16 cellular contexts compared by ENCODE assay signal in the genomic region with DNA sequence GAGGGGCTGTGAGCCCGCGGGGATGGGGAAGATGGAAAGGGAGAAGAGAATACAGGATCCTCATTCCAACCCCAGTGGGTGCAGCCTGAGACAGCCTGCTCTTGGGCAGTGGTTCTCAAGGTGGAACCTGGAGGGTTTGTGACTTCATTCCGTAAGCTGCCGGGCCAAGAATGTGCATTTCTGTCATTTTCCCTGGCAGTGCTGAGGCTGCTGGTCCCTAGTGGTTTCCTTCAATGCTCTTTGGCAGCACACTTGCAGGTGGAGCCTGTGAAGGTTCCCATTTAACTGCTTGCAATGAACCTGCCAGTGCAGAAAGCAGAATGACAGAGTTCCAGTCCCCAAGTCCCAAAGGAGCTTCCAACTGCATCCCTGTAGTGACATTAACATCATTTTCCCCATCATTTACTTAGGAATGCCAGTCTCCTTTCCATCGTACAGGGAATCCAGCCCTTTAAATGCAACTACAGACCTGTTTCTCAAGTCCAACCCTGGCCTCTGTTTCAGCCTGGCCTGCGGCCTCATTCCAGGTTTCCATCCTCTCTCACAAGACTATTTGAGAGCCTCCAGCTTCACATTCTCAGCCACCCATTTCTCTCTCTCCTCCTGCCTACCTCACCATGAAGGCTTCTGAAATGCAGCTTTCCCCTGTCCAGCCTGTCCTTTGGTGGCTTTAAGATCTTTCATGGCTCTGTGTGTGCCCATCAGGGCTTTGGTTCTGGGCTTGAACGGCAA.
DNase-seq lines count a peak whose midpoint lies in the region; ATAC-seq and TF ChIP-seq lines count a peak whose summit lies in the region.
"Had no signal": no experiment of that assay in that cellular context is flagged by ENCODE, and none has a peak within 500 bp of the region (broad histone marks: within the 10 kb centered on the region; RNA-seq: fewer than 3 reads in every experiment).

No MANE protein-coding gene starts in this region.

- H2BK12ac ChIP-seq in neuronal stem cell (ENCODE audit: low read length), result no peak overlapping the region

- H3K79me1 ChIP-seq in neuronal stem cell (ENCODE audit: low read depth, low read length), result no peaks in the 10 kb centered on the region

- no peak overlapping the region for H3K4ac ChIP-seq in neuronal stem cell (ENCODE audit: low read length)

- no peak overlapping the region for H3K4me3 ChIP-seq in neuronal stem cell (ENCODE audit: low read length in 2 of 2)

- H3K4me2 ChIP-seq in neuronal stem cell (ENCODE audit: insufficient read depth, low read length, poor library complexity, severe bottlenecking), result no peak overlapping the region

- DNase-seq in NCI-H2171 treated with DMSO at 0.1 percent for 48 hours (lab: John Stamatoyannopoulos, UW) (peak; percentile 13), NCI-H2171 (lab: John Stamatoyannopoulos, UW) (no peak), mesenteric fat pad (ENCODE audit: low spot score) (peak; percentile 71), neuronal stem cell (ENCODE audit: low spot score) (no peak), NCI-H1105 treated with DMSO at 0.1 percent for 48 hours (lab: John Stamatoyannopoulos, UW) (no peak), omental fat pad (ENCODE audit: low spot score) (no peak), NCI-H1694 treated with DMSO at 0.1 percent for 48 hours (lab: John Stamatoyannopoulos, UW) (no peak)
- DNase-seq: CD8-positive, alpha-beta T cell; COR-L47; DMS153; DMS79 treated with DMSO at 0.1 percent for 48 hours; GF-D8; HCEC 1CT; HFFc6 had no signal

- no peak overlapping the region for H2BK15ac ChIP-seq in neuronal stem cell (ENCODE audit: low read length)

- no peak overlapping the region for H3K9ac ChIP-seq in neuronal stem cell (ENCODE audit: low read depth, low read length, poor library complexity)

- no peak overlapping the region for H3K27ac ChIP-seq in neuronal stem cell (replicated peaks; ENCODE audit: low read length)
- H3K27ac ChIP-seq: 22Rv1 had no signal

- H3K36me3 ChIP-seq in neuronal stem cell (replicated peaks in 1 of 2; ENCODE audit: control insufficient read depth in 2 of 2, insufficient read depth in 2 of 2, low read length in 2 of 2), result no peaks in the 10 kb centered on the region

- no peak overlapping the region for H2BK120ac ChIP-seq in neuronal stem cell (ENCODE audit: low read depth, low read length)

- no peaks in the 10 kb centered on the region for H3K9me3 ChIP-seq in neuronal stem cell (replicated peaks in 1 of 2; ENCODE audit: control insufficient read depth in 2 of 2, insufficient read depth in 1 of 2, low read depth in 1 of 2, low read length in 2 of 2)

- H2AFZ ChIP-seq in neuronal stem cell (ENCODE audit: low read length), result no peak overlapping the region

- H3K27me3 ChIP-seq in neuronal stem cell (ENCODE audit: control insufficient read depth in 3 of 3, insufficient read depth in 3 of 3, low read depth in 1 of 3, low read length in 3 of 3), result no peaks in the 10 kb centered on the region

- H2BK5ac ChIP-seq in neuronal stem cell (ENCODE audit: low read length), result no peak overlapping the region

- H3K4me1 ChIP-seq in neuronal stem cell (ENCODE audit: control insufficient read depth in 2 of 2, insufficient read depth in 1 of 2, low read depth in 1 of 2, low read length in 2 of 2), result peaks cover 0 to 4% of the 10 kb centered on the region in 2 donors

- H3K14ac ChIP-seq in neuronal stem cell (ENCODE audit: low read length), result no peak overlapping the region

- no peak overlapping the region for H4K91ac ChIP-seq in neuronal stem cell (ENCODE audit: low read depth, low read length, poor library complexity)

- WGBS in neuronal stem cell (ENCODE audit: extremely low coverage in 2 of 2, insufficient read length in 2 of 2, insufficient replicate concordance in 1 of 2), 2 donors, result no CpG with 5 or more reads among the region's 7 CpGs

- ATAC-seq in omental fat pad (ENCODE audit: low FRiP score) (no peak), GM18909 (IDR thresholded peaks at IDR 0.05; ENCODE audit: poor library complexity, unreplicated experiment) (no peak)
- ATAC-seq: CD8-positive, alpha-beta T cell had no signal

- H4K8ac ChIP-seq in neuronal stem cell (ENCODE audit: low read depth, low read length), result no peak overlapping the region

- H3K18ac ChIP-seq in neuronal stem cell (ENCODE audit: low read length), result no peak overlapping the region

- TF ChIP-seq CTCF in omental fat pad (IDR thresholded peaks at IDR 0.05), result no peak

- H2AK5ac ChIP-seq in neuronal stem cell (ENCODE audit: low read depth, low read length), result no peak overlapping the region

- H3K23ac ChIP-seq in neuronal stem cell (ENCODE audit: low read depth, low read length, poor library complexity), result peak overlapping the region; percentile 17

Comparison
In these comparisons a context has a peak if more than half of its experiments do, and no peak if none do; other contexts are left out.
1. DNase-seq: peak in NCI-H2171 treated with DMSO at 0.1 percent for 48 hours (single experiment) and mesenteric fat pad (single experiment); none in NCI-H2171 (single experiment), neuronal stem cell (single experiment), NCI-H1105 treated with DMSO at 0.1 percent for 48 hours (single experiment), omental fat pad (single experiment) and NCI-H1694 treated with DMSO at 0.1 percent for 48 hours (single experiment).